Comparison of ENCODE assay signal across 8 cellular contexts in genomic region chr1:8962812-8963669, GRCh38. TPM values are rescaled to one million over a fixed set of nuclear protein-coding genes. Genes with fewer than 3 reads are reported as not detected.
A peak's percentile ranks its signal among the peaks of the same experiment; 100 is the strongest.
DNase-seq lines count a peak whose midpoint lies in the region; ATAC-seq and TF ChIP-seq lines count a peak whose summit lies in the region.

No MANE protein-coding gene starts in this region.

- no peaks in the 10 kb centered on the region for H4K20me1 ChIP-seq in DOHH2 (ENCODE audit: control insufficient read depth, insufficient read depth, low read depth, low read length)

- H3K4me1 ChIP-seq in DOHH2 (ENCODE audit: control insufficient read depth, low read length), result peaks cover 33% of the 10 kb centered on the region

- no peaks in the 10 kb centered on the region for H3K79me2 ChIP-seq in DOHH2 (ENCODE audit: control insufficient read depth, low read length)

- H3K36me3 ChIP-seq in DOHH2 (ENCODE audit: control insufficient read depth, low read length), result peaks cover 12% of the 10 kb centered on the region

- H3K4me3 ChIP-seq in DOHH2 (ENCODE audit: low read length), result peak overlapping the region; percentile 58

- peaks cover 42 to 86% (median 76%) of the 10 kb centered on the region in 4 donors for H3K4me1 Mint-ChIP-seq in naive thymus-derived CD8-positive, alpha-beta T cell

- peaks cover 0 to 20% (median 9%) of the 10 kb centered on the region in 9 donors for H3K9me3 Mint-ChIP-seq in naive thymus-derived CD8-positive, alpha-beta T cell

- peak; percentile 85 for TF ChIP-seq CTCF in DOHH2 (IDR thresholded peaks at IDR 0.05; ENCODE audit: low read depth, low read length, poor library complexity, severe bottlenecking)

- peak; percentile 29 to 49 for ATAC-seq in naive thymus-derived CD8-positive, alpha-beta T cell

- H3K27ac ChIP-seq in DOHH2 (ENCODE audit: low read depth, low read length) (peak overlapping the region; percentile 49), caudate nucleus (ENCODE audit: low read depth, low read length) (no peak overlapping the region)

- H3K27ac Mint-ChIP-seq in naive thymus-derived CD8-positive, alpha-beta T cell, result peak overlapping the region; percentile 91 to 99 (median 94)

- no peaks in the 10 kb centered on the region for H3K9me2 ChIP-seq in DOHH2 (replicated peaks; ENCODE audit: control insufficient read depth, low read length)

- peak overlapping the region; percentile 85 to 100 (median 91) for H3K4me3 Mint-ChIP-seq in naive thymus-derived CD8-positive, alpha-beta T cell

- peak overlapping the region; percentile 66 for H3K4me2 ChIP-seq in DOHH2 (ENCODE audit: low read length)

- H3K27me3 ChIP-seq in DOHH2 (ENCODE audit: control insufficient read depth, low read length), result no peaks in the 10 kb centered on the region

- POLR2A ChIA-PET in naive thymus-derived CD8-positive, alpha-beta T cell (lab: Charles Lee), result interaction anchor here (0.6 to 21.1 kb wide), 12 partner anchors 8 to 88 kb away, joined by 3 to 955 read pairs (median 12); partner anchors contain the start of genes CA6 and ENO1

- H3K9me3 ChIP-seq in DOHH2 (ENCODE audit: control insufficient read depth, insufficient read depth, low read length), result no peaks in the 10 kb centered on the region

- no peaks in the 10 kb centered on the region for H3K27me3 Mint-ChIP-seq in naive thymus-derived CD8-positive, alpha-beta T cell

- DNase-seq in HT1080 (ENCODE audit: low read depth) (peak; percentile 59), SKM-1 (lab: John Stamatoyannopoulos, UW; ENCODE audit: unreplicated experiment) (peak; percentile 67), cerebellar cortex (ENCODE audit: low spot score) (peak; percentile 53), medulla oblongata (ENCODE audit: extremely low spot score) (no peak), caudate nucleus (lab: John Stamatoyannopoulos, UW) (no peak), globus pallidus (ENCODE audit: low spot score) (no peak)
- DNase-seq in naive thymus-derived CD8-positive, alpha-beta T cell, result peak in 6 of 10 donors; percentile 30 to 52 (median 45)

- peaks cover 34 to 89% (median 52%) of the 10 kb centered on the region in 3 donors for H3K36me3 Mint-ChIP-seq in naive thymus-derived CD8-positive, alpha-beta T cell

- H3F3A ChIP-seq in DOHH2 (ENCODE audit: control insufficient read depth, insufficient read depth), result peaks cover 4% of the 10 kb centered on the region

RNA-seq across cellular contexts. Expression of gene CA6, which starts 17.4 kb away (rescaled TPM):
- not detected in 2 replicates for total RNA-seq in HT1080 (2014; rRNA removed; shearing (Covaris generic))
- 0.05 TPM in 1 of 2 replicates, not detected in the other for polyA plus RNA-seq in HT1080 (2015; cell fraction: cytosol; rRNA removed)
- polyA plus RNA-seq in HT1080 (2015; cell fraction: nucleus; rRNA removed), result not detected in 2 replicates
- total RNA-seq in naive thymus-derived CD8-positive, alpha-beta T cell, result 10 to 100 TPM; 11.3 to 11.5 TPM
- 10 to 100 TPM in 2 of 3 donors, 1 to 10 TPM in 1; 5.9 to 53.7 (median 17.1) TPM for polyA plus RNA-seq in naive thymus-derived CD8-positive, alpha-beta T cell

Comparison
In these comparisons a context has a peak if more than half of its experiments do, and no peak if none do; other contexts are left out.
1. DNase-seq: peak in HT1080 (single experiment), SKM-1 (single experiment), cerebellar cortex (single experiment) and naive thymus-derived CD8-positive, alpha-beta T cell (6 of 10); none in medulla oblongata (single experiment), caudate nucleus (0 of 61) and globus pallidus (single experiment).
2. RNA of gene CA6, which starts 17.4 kb away (total RNA-seq): 11.3 to 11.5 TPM in naive thymus-derived CD8-positive, alpha-beta T cell; not detected in HT1080; every median in the first group is over 10 times any median in the second.